In genomic region chr12:71970031-71970430, GRCh38 we compare ENCODE assay signal across 40 cellular contexts. TPM values are rescaled to one million over a fixed set of nuclear protein-coding genes. Genes with fewer than 3 reads are reported as not detected.
"Had no signal": no experiment of that assay in that cellular context is flagged by ENCODE, and none has a peak within 500 bp of the region (broad histone marks: within the 10 kb centered on the region; RNA-seq: fewer than 3 reads in every experiment).

No MANE protein-coding gene starts in this region.

- H3K4me2 ChIP-seq: KMS-11 had no signal

- H3K9ac ChIP-seq: KMS-11 had no signal

- H3K27ac ChIP-seq: KMS-11 had no signal

- DNase-seq: Karpas-422, Kasumi-1, MG63, MM.1S, MV-4-11, NCI-H1048, NCI-H1092, NCI-H1092 treated with DMSO at 0.1 percent for 48 hours, NCI-H1105, NCI-H1105 treated with DMSO at 0.1 percent for 48 hours, NCI-H1417, NCI-H1417 treated with DMSO at 0.1 percent for 48 hours, NCI-H1436, NCI-H1436 treated with DMSO at 0.1 percent for 48 hours, NCI-H146, NCI-H1694, NCI-H1694 treated with DMSO at 0.1 percent for 48 hours, NCI-H187, NCI-H187 treated with DMSO at 0.1 percent for 48 hours, NCI-H1930, NCI-H2029, NCI-H2029 treated with DMSO at 0.1 percent for 48 hours, NCI-H2081, NCI-H2081 treated with DMSO at 0.1 percent for 48 hours, NCI-H2107, NCI-H2171, NCI-H2171 treated with DMSO at 0.1 percent for 48 hours, NCI-H2227 treated with DMSO at 0.1 percent for 48 hours, NCI-H226, NCI-H345, NCI-H446, NCI-H446 treated with DMSO at 0.1 percent for 48 hours, NCI-H510A, NCI-H510A treated with DMSO at 0.1 percent for 48 hours, NCI-H524 had no signal

- H3K4me3 ChIP-seq: MG63 had no signal

- H3K27me3 ChIP-seq: MG63 had no signal

- H3K9me3 ChIP-seq: MG63 had no signal

- H3K36me3 ChIP-seq: MG63 had no signal

RNA-seq across cellular contexts. Expression of gene TPH2, which starts 31.4 kb away (rescaled TPM):
- total RNA-seq: LHCN-M2, M059J, MCF 10A, NCI-H460 had no signal
